In the genomic region with DNA sequence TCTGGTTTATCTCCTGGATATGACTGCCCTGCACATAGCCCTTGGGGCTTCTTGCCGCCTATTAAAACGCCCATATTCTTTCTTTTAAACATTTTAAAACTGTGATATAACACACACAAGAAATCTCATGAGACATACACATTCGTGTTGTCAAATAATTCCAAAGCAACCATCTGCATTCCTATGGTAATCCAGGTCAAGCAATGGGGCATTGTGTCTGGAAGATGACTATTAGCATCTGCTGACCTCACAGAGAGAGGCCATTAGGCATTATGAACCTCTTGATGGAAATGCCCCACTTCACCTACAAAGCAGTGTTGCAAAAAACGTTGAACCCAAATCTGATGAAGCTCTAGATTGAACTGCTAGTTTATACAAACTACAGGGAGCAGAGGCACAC, we compare ENCODE assay signal across 24 cellular contexts.
"Had no signal": no experiment of that assay in that cellular context is flagged by ENCODE, and none has a peak within 500 bp of the region (broad histone marks: within the 10 kb centered on the region; RNA-seq: fewer than 3 reads in every experiment).

No MANE protein-coding gene starts in this region.

- H3K4me3 Mint-ChIP-seq: activated B cell treated with CpG ODN at 0.5 μM for 24 hours; activated CD4-positive, alpha-beta memory T cell treated with anti-CD3 and anti-CD28 coated beads, Interleukin-2, amount 10 ng/mL, durations not matched to agents 7 days and 5 days; activated naive CD8-positive, alpha-beta T cell treated with anti-CD3 and anti-CD28 coated beads, Interleukin-2, amount 10 ng/mL, durations not matched to agents 7 days and 5 days; effector memory CD8-positive, alpha-beta T cell; neural progenitor cell; stimulated activated naive CD8-positive, alpha-beta T cell treated with anti-CD3 and anti-CD28 coated beads, Interleukin-15, Interleukin-2, amounts not matched to agents 100 ng/mL and 50 ng/mL, for 24 hours had no signal

- DNase-seq: activated B cell treated with CpG ODN at 0.5 μM for 24 hours; activated CD4-positive, alpha-beta memory T cell treated with anti-CD3 and anti-CD28 coated beads, Interleukin-2, amount 10 ng/mL, durations not matched to agents 7 days and 5 days; activated CD4-positive, alpha-beta T cell treated with anti-CD3 and anti-CD28 coated beads for 48 hours; activated naive CD4-positive, alpha-beta T cell treated with Interleukin-2 at 50 U/mL for 16 hours; activated naive CD8-positive, alpha-beta T cell treated with anti-CD3 and anti-CD28 coated beads, Interleukin-2, amount 10 ng/mL, durations not matched to agents 7 days and 5 days; activated T-cell treated with anti-CD3 and anti-CD28 coated beads, Interleukin-2, amount 50 U/mL, for 1 hour; effector memory CD8-positive, alpha-beta T cell; esophagus squamous epithelium; gastrocnemius medialis; head of caudate nucleus; kidney glomerular epithelial cell; left ventricle myocardium inferior; mammary epithelial cell; stimulated activated CD4-positive, alpha-beta T cell treated with anti-CD3 and anti-CD28 coated beads, Interleukin-15, amount 100 ng/mL, for 24 hours; stimulated activated CD4-positive, alpha-beta T cell treated with anti-CD3 and anti-CD28 coated beads, Interleukin-2, amount 100 ng/mL, for 48 hours; uterus had no signal

- H3K9me3 Mint-ChIP-seq: activated B cell treated with CpG ODN at 0.5 μM for 24 hours; activated CD4-positive, alpha-beta memory T cell treated with anti-CD3 and anti-CD28 coated beads, Interleukin-2, amount 10 ng/mL, durations not matched to agents 7 days and 5 days; activated T-helper 2 cell treated with anti-CD3 and anti-CD28 coated beads, Interferon-gamma antibody, Interleukin-2, Interleukin-4, amounts not matched to agents 10 μg/mL and 5 μg/mL and 100 μg/mL, durations not matched to agents 14 hours and 24 hours and 36 hours; effector memory CD8-positive, alpha-beta T cell; neural progenitor cell; stimulated activated naive CD8-positive, alpha-beta T cell treated with anti-CD3 and anti-CD28 coated beads, Interleukin-15, Interleukin-2, amounts not matched to agents 100 ng/mL and 50 ng/mL, for 24 hours had no signal

- H3K4me1 Mint-ChIP-seq: activated B cell treated with CpG ODN at 0.5 μM for 24 hours; activated CD4-positive, alpha-beta memory T cell treated with anti-CD3 and anti-CD28 coated beads, Interleukin-2, amount 10 ng/mL, durations not matched to agents 7 days and 5 days; activated naive CD8-positive, alpha-beta T cell treated with anti-CD3 and anti-CD28 coated beads, Interleukin-2, amount 10 ng/mL, durations not matched to agents 7 days and 5 days had no signal

- H3K36me3 Mint-ChIP-seq: activated naive CD8-positive, alpha-beta T cell treated with anti-CD3 and anti-CD28 coated beads, Interleukin-2, amount 10 ng/mL, durations not matched to agents 7 days and 5 days; neural progenitor cell had no signal

- ATAC-seq: effector memory CD8-positive, alpha-beta T cell; gastrocnemius medialis had no signal

- H3K27ac Mint-ChIP-seq: activated B cell treated with CpG ODN at 0.5 μM for 24 hours; activated CD4-positive, alpha-beta memory T cell treated with anti-CD3 and anti-CD28 coated beads, Interleukin-2, amount 10 ng/mL, durations not matched to agents 7 days and 5 days; activated naive CD8-positive, alpha-beta T cell treated with anti-CD3 and anti-CD28 coated beads, Interleukin-2, amount 10 ng/mL, durations not matched to agents 7 days and 5 days; activated T-helper 2 cell treated with anti-CD3 and anti-CD28 coated beads, Interferon-gamma antibody, Interleukin-2, Interleukin-4, amounts not matched to agents 10 μg/mL and 5 μg/mL and 100 μg/mL, durations not matched to agents 14 hours and 24 hours and 36 hours; effector memory CD8-positive, alpha-beta T cell; neural progenitor cell; stimulated activated naive CD8-positive, alpha-beta T cell treated with anti-CD3 and anti-CD28 coated beads, Interleukin-15, Interleukin-2, amounts not matched to agents 100 ng/mL and 50 ng/mL, for 24 hours had no signal

- H3K27me3 Mint-ChIP-seq: stimulated activated naive CD8-positive, alpha-beta T cell treated with anti-CD3 and anti-CD28 coated beads, Interleukin-15, Interleukin-2, amounts not matched to agents 100 ng/mL and 50 ng/mL, for 24 hours had no signal

- H3K4me3 ChIP-seq: ascending aorta, esophagus squamous epithelium, gastrocnemius medialis, left ventricle myocardium inferior, neural progenitor cell, prostate gland, right atrium auricular region, skin epidermis, tibial nerve, uterus had no signal
